14 cellular contexts compared by ENCODE assay signal in genomic region chr2:239466755-239467271, GRCh38.
"Had no signal": no experiment of that assay in that cellular context is flagged by ENCODE, and none has a peak within 500 bp of the region (broad histone marks: within the 10 kb centered on the region; RNA-seq: fewer than 3 reads in every experiment).

No MANE protein-coding gene starts in this region.

- H3K27me3 ChIP-seq: colonic mucosa, heart left ventricle, neural progenitor cell, right lobe of liver, testis had no signal

- H3K27ac ChIP-seq: colonic mucosa, neural progenitor cell, right lobe of liver, SJSA1, testis had no signal

- DNase-seq: activated CD4-positive, alpha-beta T cell treated with anti-CD3 and anti-CD28 coated beads for 36 hours; activated gamma-delta T cell treated with Interleukin-2 at 50 U/mL for 16 hours; activated T-cell treated with anti-CD3 and anti-CD28 coated beads, Interleukin-2, amount 50 U/mL, for 24 hours; caudate nucleus; colonic mucosa; effector memory CD4-positive, alpha-beta T cell; stimulated activated CD4-positive, alpha-beta T cell treated with anti-CD3 and anti-CD28 coated beads, Interleukin-12 subunit alpha, Interleukin-12 subunit beta, amount 100 ng/mL, for 4 hours; stimulated activated naive CD4-positive, alpha-beta T cell treated with Interleukin-2 at 50 U/mL for 16 hours; SW 1271; testis had no signal

- ATAC-seq: activated CD4-positive, alpha-beta T cell treated with anti-CD3 and anti-CD28 coated beads for 36 hours; heart left ventricle had no signal

- H3K36me3 ChIP-seq: colonic mucosa, heart left ventricle, neural progenitor cell, right lobe of liver, SJSA1 had no signal

- H3K4me3 ChIP-seq: colonic mucosa, heart left ventricle, neural progenitor cell, right lobe of liver, SJSA1, testis had no signal

- H3K4me1 ChIP-seq: colonic mucosa, right lobe of liver, SJSA1, testis had no signal

- H3K4me2 ChIP-seq: neural progenitor cell had no signal

- H3K9ac ChIP-seq: neural progenitor cell had no signal

- H3K9me3 ChIP-seq: colonic mucosa, heart left ventricle, right lobe of liver, SJSA1, testis had no signal
